1 cellular context compared by ENCODE assay signal in the genomic region with DNA sequence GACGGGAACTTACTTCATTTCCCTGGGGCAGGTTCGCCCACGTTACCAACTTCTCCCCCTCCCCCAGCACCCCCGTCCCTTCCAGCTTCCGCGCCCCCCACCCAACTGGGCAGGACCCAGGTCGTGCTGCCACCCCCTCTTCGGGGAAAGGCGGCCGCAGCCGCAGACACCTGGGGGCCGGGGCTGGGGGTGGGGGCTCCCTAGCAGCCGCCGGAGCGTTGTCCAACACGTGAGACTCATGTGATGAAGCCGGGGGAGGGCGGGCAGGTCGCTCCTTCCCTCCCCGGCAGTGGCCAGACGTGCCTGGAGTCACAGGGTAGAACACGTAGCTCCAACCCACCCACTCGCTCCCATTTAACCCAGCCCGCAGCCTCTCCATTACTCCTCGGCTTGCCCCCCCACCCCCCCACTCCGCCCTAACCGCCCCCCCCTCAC.
A peak's percentile ranks its signal among the peaks of the same experiment; 100 is the strongest.
TF ChIP-seq lines count a peak whose summit lies in the region.

No MANE protein-coding gene starts in this region.

TF ChIP-seq in GM12878, 131 proteins besides CTCF, POLR2A, EP300 and RAD21 (continued from another document and continues in another):
- TF ChIP-seq CBX5 (IDR thresholded peaks at IDR 0.05; ENCODE audit: low read depth), result no peak
- TF ChIP-seq, protein P1, sequence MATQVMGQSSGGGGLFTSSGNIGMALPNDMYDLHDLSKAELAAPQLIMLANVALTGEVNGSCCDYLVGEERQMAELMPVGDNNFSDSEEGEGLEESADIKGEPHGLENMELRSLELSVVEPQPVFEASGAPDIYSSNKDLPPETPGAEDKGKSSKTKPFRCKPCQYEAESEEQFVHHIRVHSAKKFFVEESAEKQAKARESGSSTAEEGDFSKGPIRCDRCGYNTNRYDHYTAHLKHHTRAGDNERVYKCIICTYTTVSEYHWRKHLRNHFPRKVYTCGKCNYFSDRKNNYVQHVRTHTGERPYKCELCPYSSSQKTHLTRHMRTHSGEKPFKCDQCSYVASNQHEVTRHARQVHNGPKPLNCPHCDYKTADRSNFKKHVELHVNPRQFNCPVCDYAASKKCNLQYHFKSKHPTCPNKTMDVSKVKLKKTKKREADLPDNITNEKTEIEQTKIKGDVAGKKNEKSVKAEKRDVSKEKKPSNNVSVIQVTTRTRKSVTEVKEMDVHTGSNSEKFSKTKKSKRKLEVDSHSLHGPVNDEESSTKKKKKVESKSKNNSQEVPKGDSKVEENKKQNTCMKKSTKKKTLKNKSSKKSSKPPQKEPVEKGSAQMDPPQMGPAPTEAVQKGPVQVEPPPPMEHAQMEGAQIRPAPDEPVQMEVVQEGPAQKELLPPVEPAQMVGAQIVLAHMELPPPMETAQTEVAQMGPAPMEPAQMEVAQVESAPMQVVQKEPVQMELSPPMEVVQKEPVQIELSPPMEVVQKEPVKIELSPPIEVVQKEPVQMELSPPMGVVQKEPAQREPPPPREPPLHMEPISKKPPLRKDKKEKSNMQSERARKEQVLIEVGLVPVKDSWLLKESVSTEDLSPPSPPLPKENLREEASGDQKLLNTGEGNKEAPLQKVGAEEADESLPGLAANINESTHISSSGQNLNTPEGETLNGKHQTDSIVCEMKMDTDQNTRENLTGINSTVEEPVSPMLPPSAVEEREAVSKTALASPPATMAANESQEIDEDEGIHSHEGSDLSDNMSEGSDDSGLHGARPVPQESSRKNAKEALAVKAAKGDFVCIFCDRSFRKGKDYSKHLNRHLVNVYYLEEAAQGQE (IDR thresholded peaks at IDR 0.05; ENCODE audit: low read depth, low read length), result no peak
- no peak for TF ChIP-seq SIX5 (IDR thresholded peaks at IDR 0.05; ENCODE audit: low read depth, low read length, severe bottlenecking)
- no peak for TF ChIP-seq CHD1 (IDR thresholded peaks at IDR 0.05; ENCODE audit: low read depth, low read length)
- TF ChIP-seq, protein P2, sequence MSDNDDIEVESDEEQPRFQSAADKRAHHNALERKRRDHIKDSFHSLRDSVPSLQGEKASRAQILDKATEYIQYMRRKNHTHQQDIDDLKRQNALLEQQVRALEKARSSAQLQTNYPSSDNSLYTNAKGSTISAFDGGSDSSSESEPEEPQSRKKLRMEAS (IDR thresholded peaks at IDR 0.05; ENCODE audit: low read depth, low read length), result peak; percentile 55; the same call in 1 of the 2 replicates
- TF ChIP-seq, protein P3, sequence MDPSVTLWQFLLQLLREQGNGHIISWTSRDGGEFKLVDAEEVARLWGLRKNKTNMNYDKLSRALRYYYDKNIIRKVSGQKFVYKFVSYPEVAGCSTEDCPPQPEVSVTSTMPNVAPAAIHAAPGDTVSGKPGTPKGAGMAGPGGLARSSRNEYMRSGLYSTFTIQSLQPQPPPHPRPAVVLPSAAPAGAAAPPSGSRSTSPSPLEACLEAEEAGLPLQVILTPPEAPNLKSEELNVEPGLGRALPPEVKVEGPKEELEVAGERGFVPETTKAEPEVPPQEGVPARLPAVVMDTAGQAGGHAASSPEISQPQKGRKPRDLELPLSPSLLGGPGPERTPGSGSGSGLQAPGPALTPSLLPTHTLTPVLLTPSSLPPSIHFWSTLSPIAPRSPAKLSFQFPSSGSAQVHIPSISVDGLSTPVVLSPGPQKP (IDR thresholded peaks at IDR 0.05; ENCODE audit: low read depth, low read length), result no peak
- TF ChIP-seq ATF7 (IDR thresholded peaks at IDR 0.05; ENCODE audit: low read depth), result 0 out of 2 replicates have a peak, but pooled peaks have one; percentile 4
- TF ChIP-seq BHLHE40 (IDR thresholded peaks at IDR 0.05; ENCODE audit: borderline replicate concordance in 1 of 2, low read depth in 2 of 2, low read length in 1 of 2), result peak; percentile 98 to 99
- TF ChIP-seq KAT2A (conservative IDR thresholded peaks at IDR 0.05; ENCODE audit: control insufficient read depth, low read depth, low read length), result no peak
- peak; percentile 29; the same call in 1 of the 2 replicates for TF ChIP-seq MEF2A (IDR thresholded peaks at IDR 0.05; ENCODE audit: insufficient read depth, low read depth, low read length)
- TF ChIP-seq NR2F1 (conservative IDR thresholded peaks at IDR 0.05), result no peak
- no peak; a peak in 2 of 4 replicates for TF ChIP-seq IKZF2 (IDR thresholded peaks at IDR 0.05)
- TF ChIP-seq, protein P4, sequence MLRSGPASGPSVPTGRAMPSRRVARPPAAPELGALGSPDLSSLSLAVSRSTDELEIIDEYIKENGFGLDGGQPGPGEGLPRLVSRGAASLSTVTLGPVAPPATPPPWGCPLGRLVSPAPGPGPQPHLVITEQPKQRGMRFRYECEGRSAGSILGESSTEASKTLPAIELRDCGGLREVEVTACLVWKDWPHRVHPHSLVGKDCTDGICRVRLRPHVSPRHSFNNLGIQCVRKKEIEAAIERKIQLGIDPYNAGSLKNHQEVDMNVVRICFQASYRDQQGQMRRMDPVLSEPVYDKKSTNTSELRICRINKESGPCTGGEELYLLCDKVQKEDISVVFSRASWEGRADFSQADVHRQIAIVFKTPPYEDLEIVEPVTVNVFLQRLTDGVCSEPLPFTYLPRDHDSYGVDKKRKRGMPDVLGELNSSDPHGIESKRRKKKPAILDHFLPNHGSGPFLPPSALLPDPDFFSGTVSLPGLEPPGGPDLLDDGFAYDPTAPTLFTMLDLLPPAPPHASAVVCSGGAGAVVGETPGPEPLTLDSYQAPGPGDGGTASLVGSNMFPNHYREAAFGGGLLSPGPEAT (IDR thresholded peaks at IDR 0.05; ENCODE audit: low read depth), result peak; percentile 8; the same call in 1 of the 2 replicates
- TF ChIP-seq BACH1 (IDR thresholded peaks at IDR 0.05; ENCODE audit: borderline replicate concordance), result no peak
- TF ChIP-seq, protein P5, sequence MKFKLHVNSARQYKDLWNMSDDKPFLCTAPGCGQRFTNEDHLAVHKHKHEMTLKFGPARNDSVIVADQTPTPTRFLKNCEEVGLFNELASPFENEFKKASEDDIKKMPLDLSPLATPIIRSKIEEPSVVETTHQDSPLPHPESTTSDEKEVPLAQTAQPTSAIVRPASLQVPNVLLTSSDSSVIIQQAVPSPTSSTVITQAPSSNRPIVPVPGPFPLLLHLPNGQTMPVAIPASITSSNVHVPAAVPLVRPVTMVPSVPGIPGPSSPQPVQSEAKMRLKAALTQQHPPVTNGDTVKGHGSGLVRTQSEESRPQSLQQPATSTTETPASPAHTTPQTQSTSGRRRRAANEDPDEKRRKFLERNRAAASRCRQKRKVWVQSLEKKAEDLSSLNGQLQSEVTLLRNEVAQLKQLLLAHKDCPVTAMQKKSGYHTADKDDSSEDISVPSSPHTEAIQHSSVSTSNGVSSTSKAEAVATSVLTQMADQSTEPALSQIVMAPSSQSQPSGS (IDR thresholded peaks at IDR 0.05; ENCODE audit: low read length), result no peak
- no peak for TF ChIP-seq CBFB (IDR thresholded peaks at IDR 0.05; ENCODE audit: low read depth)
- TF ChIP-seq MXI1 (IDR thresholded peaks at IDR 0.05; ENCODE audit: low read depth, low read length), result peak; percentile 9; the same call in 1 of the 2 replicates
- no peak for TF ChIP-seq SREBF2 (IDR thresholded peaks at IDR 0.05; ENCODE audit: low read length)
- TF ChIP-seq SRF (IDR thresholded peaks at IDR 0.05; ENCODE audit: low read depth in 2 of 2, low read length in 2 of 2), result peak in 1 of 2 experiments; percentile 29; a peak in 1 of 4 replicates
- TF ChIP-seq, protein P6, sequence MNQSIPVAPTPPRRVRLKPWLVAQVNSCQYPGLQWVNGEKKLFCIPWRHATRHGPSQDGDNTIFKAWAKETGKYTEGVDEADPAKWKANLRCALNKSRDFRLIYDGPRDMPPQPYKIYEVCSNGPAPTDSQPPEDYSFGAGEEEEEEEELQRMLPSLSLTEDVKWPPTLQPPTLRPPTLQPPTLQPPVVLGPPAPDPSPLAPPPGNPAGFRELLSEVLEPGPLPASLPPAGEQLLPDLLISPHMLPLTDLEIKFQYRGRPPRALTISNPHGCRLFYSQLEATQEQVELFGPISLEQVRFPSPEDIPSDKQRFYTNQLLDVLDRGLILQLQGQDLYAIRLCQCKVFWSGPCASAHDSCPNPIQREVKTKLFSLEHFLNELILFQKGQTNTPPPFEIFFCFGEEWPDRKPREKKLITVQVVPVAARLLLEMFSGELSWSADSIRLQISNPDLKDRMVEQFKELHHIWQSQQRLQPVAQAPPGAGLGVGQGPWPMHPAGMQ (IDR thresholded peaks at IDR 0.05; ENCODE audit: borderline replicate concordance), result no peak
- no peak for TF ChIP-seq MTA3 (IDR thresholded peaks at IDR 0.05; ENCODE audit: borderline replicate concordance, low read length)
- TF ChIP-seq, protein P7, sequence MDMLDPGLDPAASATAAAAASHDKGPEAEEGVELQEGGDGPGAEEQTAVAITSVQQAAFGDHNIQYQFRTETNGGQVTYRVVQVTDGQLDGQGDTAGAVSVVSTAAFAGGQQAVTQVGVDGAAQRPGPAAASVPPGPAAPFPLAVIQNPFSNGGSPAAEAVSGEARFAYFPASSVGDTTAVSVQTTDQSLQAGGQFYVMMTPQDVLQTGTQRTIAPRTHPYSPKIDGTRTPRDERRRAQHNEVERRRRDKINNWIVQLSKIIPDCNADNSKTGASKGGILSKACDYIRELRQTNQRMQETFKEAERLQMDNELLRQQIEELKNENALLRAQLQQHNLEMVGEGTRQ (IDR thresholded peaks at IDR 0.05; ENCODE audit: borderline replicate concordance, low read depth, low read length), result peak; percentile 63
- TF ChIP-seq EGR1 (IDR thresholded peaks at IDR 0.05; ENCODE audit: borderline replicate concordance in 1 of 2, low read depth in 2 of 2, low read length in 2 of 2), result peak in 1 of 2 experiments; percentile 73; a peak in 1 of 3 replicates
- no peak for TF ChIP-seq CBX3 (IDR thresholded peaks at IDR 0.05; ENCODE audit: borderline replicate concordance, low read depth)
- TF ChIP-seq HDAC6 (IDR thresholded peaks at IDR 0.05; ENCODE audit: unreplicated experiment), result no peak
- TF ChIP-seq TARDBP (IDR thresholded peaks at IDR 0.05; ENCODE audit: borderline replicate concordance), result no peak; the same call in 1 of the 2 replicates
- TF ChIP-seq EZH2 (IDR thresholded peaks at IDR 0.05; ENCODE audit: borderline replicate concordance, control insufficient read depth, low read depth, low read length), result no peak
- peak; percentile 15 for TF ChIP-seq FOS (IDR thresholded peaks at IDR 0.05; ENCODE audit: borderline replicate concordance, extremely low read depth, insufficient read length)
- peak; percentile 71 for TF ChIP-seq CREM (IDR thresholded peaks at IDR 0.05; ENCODE audit: low read depth)
- TF ChIP-seq, protein P8, sequence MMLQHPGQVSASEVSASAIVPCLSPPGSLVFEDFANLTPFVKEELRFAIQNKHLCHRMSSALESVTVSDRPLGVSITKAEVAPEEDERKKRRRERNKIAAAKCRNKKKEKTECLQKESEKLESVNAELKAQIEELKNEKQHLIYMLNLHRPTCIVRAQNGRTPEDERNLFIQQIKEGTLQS (IDR thresholded peaks at IDR 0.05; ENCODE audit: borderline replicate concordance, extremely low read depth, low read depth, low read length), result peak; percentile 67; the same call in 1 of the 2 replicates
- no peak for TF ChIP-seq KDM1A (IDR thresholded peaks at IDR 0.05; ENCODE audit: borderline replicate concordance)
- TF ChIP-seq SUZ12 (IDR thresholded peaks at IDR 0.05; ENCODE audit: unreplicated experiment), result no peak
- TF ChIP-seq MTA2 (IDR thresholded peaks at IDR 0.05; ENCODE audit: low read depth), result 0 out of 2 replicates have a peak, but pooled peaks have one; percentile 7
- 0 out of 2 replicates have a peak, but pooled peaks have one; percentile 21 for TF ChIP-seq WRNIP1 (IDR thresholded peaks at IDR 0.05; ENCODE audit: borderline replicate concordance, low read depth, low read length)
- no peak for TF ChIP-seq PAX8 (IDR thresholded peaks at IDR 0.05)
- TF ChIP-seq, protein P9, sequence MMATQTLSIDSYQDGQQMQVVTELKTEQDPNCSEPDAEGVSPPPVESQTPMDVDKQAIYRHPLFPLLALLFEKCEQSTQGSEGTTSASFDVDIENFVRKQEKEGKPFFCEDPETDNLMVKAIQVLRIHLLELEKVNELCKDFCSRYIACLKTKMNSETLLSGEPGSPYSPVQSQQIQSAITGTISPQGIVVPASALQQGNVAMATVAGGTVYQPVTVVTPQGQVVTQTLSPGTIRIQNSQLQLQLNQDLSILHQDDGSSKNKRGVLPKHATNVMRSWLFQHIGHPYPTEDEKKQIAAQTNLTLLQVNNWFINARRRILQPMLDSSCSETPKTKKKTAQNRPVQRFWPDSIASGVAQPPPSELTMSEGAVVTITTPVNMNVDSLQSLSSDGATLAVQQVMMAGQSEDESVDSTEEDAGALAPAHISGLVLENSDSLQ (IDR thresholded peaks at IDR 0.05), result no peak
- TF ChIP-seq TAF1 (IDR thresholded peaks at IDR 0.05; ENCODE audit: borderline replicate concordance, low read depth, low read length), result no peak
- TF ChIP-seq POLR2AphosphoS2 (IDR thresholded peaks at IDR 0.05; ENCODE audit: low read depth, low read length), result no peak
- TF ChIP-seq, protein P10, sequence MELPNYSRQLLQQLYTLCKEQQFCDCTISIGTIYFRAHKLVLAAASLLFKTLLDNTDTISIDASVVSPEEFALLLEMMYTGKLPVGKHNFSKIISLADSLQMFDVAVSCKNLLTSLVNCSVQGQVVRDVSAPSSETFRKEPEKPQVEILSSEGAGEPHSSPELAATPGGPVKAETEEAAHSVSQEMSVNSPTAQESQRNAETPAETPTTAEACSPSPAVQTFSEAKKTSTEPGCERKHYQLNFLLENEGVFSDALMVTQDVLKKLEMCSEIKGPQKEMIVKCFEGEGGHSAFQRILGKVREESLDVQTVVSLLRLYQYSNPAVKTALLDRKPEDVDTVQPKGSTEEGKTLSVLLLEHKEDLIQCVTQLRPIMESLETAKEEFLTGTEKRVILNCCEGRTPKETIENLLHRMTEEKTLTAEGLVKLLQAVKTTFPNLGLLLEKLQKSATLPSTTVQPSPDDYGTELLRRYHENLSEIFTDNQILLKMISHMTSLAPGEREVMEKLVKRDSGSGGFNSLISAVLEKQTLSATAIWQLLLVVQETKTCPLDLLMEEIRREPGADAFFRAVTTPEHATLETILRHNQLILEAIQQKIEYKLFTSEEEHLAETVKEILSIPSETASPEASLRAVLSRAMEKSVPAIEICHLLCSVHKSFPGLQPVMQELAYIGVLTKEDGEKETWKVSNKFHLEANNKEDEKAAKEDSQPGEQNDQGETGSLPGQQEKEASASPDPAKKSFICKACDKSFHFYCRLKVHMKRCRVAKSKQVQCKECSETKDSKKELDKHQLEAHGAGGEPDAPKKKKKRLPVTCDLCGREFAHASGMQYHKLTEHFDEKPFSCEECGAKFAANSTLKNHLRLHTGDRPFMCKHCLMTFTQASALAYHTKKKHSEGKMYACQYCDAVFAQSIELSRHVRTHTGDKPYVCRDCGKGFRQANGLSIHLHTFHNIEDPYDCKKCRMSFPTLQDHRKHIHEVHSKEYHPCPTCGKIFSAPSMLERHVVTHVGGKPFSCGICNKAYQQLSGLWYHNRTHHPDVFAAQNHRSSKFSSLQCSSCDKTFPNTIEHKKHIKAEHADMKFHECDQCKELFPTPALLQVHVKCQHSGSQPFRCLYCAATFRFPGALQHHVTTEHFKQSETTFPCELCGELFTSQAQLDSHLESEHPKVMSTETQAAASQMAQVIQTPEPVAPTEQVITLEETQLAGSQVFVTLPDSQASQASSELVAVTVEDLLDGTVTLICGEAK (IDR thresholded peaks at IDR 0.05; ENCODE audit: borderline replicate concordance), result no peak
- TF ChIP-seq, protein P11, sequence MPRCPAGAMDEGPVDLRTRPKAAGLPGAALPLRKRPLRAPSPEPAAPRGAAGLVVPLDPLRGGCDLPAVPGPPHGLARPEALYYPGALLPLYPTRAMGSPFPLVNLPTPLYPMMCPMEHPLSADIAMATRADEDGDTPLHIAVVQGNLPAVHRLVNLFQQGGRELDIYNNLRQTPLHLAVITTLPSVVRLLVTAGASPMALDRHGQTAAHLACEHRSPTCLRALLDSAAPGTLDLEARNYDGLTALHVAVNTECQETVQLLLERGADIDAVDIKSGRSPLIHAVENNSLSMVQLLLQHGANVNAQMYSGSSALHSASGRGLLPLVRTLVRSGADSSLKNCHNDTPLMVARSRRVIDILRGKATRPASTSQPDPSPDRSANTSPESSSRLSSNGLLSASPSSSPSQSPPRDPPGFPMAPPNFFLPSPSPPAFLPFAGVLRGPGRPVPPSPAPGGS (IDR thresholded peaks at IDR 0.05; ENCODE audit: borderline replicate concordance, insufficient read depth, low read depth, low read length, poor library complexity, severe bottlenecking), result peak; percentile 1
- no peak for TF ChIP-seq SMC3 (IDR thresholded peaks at IDR 0.05; ENCODE audit: borderline replicate concordance, low read length)
- no peak for TF ChIP-seq KLF5 (IDR thresholded peaks at IDR 0.05; ENCODE audit: partially characterized antibody)
